ENCODE assay signal across 19 cellular contexts in genomic region chr17:17264430-17264829, GRCh38. TPM values are rescaled to one million over a fixed set of nuclear protein-coding genes. Genes with fewer than 3 reads are reported as not detected.
A peak's percentile ranks its signal among the peaks of the same experiment; 100 is the strongest.
DNase-seq lines count a peak whose midpoint lies in the region; ATAC-seq and TF ChIP-seq lines count a peak whose summit lies in the region.
"Had no signal": no experiment of that assay in that cellular context is flagged by ENCODE, and none has a peak within 500 bp of the region (broad histone marks: within the 10 kb centered on the region; RNA-seq: fewer than 3 reads in every experiment).

No MANE protein-coding gene starts in this region.

- POLR2A ChIA-PET in HEK293 (lab: Yijun Ruan, JAX), result interaction anchor here (0.6 to 1.5 kb wide), 2 partner anchors 9 to 16 kb away, joined by 3 to 4 read pairs; partner anchors contain the start of gene COPS3

- no peaks in the 10 kb centered on the region for H3K9me3 ChIP-seq in HEK293 (ENCODE audit: control insufficient read depth, insufficient read depth, low read depth, low read length)
- H3K9me3 ChIP-seq: BLaER1 had no signal

- H3K27ac ChIP-seq in HEK293 (ENCODE audit: extremely low read depth, low read depth, low read length), result no peak overlapping the region; the same call in 1 of the 2 replicates
- H3K27ac ChIP-seq: BLaER1 had no signal

- CTCF ChIA-PET in HEK293 (lab: Yijun Ruan, JAX), result interaction anchor here (0.5 to 0.8 kb wide), 3 partner anchors 9 to 769 kb away, joined by 3 to 4 read pairs (median 3); partner anchors contain the start of gene COPS3

- DNase-seq in NCI-H2107 treated with DMSO at 0.1 percent for 48 hours (lab: John Stamatoyannopoulos, UW; ENCODE audit: unreplicated experiment) (peak; percentile 12), NCI-H2107 (lab: John Stamatoyannopoulos, UW) (no peak), NCI-H510A (lab: John Stamatoyannopoulos, UW) (peak; percentile 14), mesenteric fat pad (ENCODE audit: low spot score) (peak; percentile 8), kidney glomerular epithelial cell (lab: John Stamatoyannopoulos, UW) (no peak)
- no peak for DNase-seq in activated CD8-positive, alpha-beta memory T cell treated with anti-CD3 and anti-CD28 coated beads for 24 hours
- DNase-seq: CD8-positive, alpha-beta T cell; GDM1; HFFc6; KG1; NCI-H1436; NCI-H2171 treated with DMSO at 0.1 percent for 48 hours; NK-92 treated with Interleukin-12 subunit alpha and Interleukin-12 subunit beta, amount 100 ng/mL, for 24 hours; SIG-M5 had no signal

- no peak for ATAC-seq in GM19467 (IDR thresholded peaks at IDR 0.05; ENCODE audit: unreplicated experiment)
- ATAC-seq: CD8-positive, alpha-beta T cell had no signal

- TF ChIP-seq CTCF in HEK293 (tag by site-specific recombination; IDR thresholded peaks at IDR 0.05), result no peak

- no peak overlapping the region for H3K4me3 ChIP-seq in HEK293 (ENCODE audit: low read depth, low read length)
- H3K4me3 ChIP-seq: BLaER1 had no signal

- peaks cover 91 to 92% of the 10 kb centered on the region in 2 experiments for H3K36me3 ChIP-seq in HEK293 (ENCODE audit: control insufficient read depth in 2 of 2, insufficient read depth in 1 of 2, low read length in 2 of 2)

- H3K4me1 ChIP-seq in HEK293 (ENCODE audit: control insufficient read depth, insufficient read depth, low read length), result no peaks in the 10 kb centered on the region
- H3K4me1 ChIP-seq: BLaER1 had no signal

TF ChIP-seq in HEK293, 187 proteins besides CTCF, POLR2A, EP300 and RAD21:
- peak; percentile 29; the same call in 1 of the 2 replicates for TF ChIP-seq ZBTB17 (tag by site-specific recombination; IDR thresholded peaks at IDR 0.05)
- TF ChIP-seq KLF17 (tag by site-specific recombination; IDR thresholded peaks at IDR 0.05), result no peak

RNA-seq across cellular contexts. Expression of gene COPS3, which starts 16.6 kb away (rescaled TPM):
- 47.5 TPM for total RNA-seq in mesenteric fat pad

RNA-seq across cellular contexts. Expression of gene FLCN, which starts 27.5 kb away (rescaled TPM):
- total RNA-seq in mesenteric fat pad, result 40.0 TPM

RNA-seq across cellular contexts. Expression of gene NT5M, which starts 38.7 kb away (rescaled TPM):
- total RNA-seq in mesenteric fat pad, result 2.1 TPM

RNA-seq across cellular contexts. Expression of gene PLD6, which starts 58.3 kb away (rescaled TPM):
- total RNA-seq in mesenteric fat pad, result 12.4 TPM
- total RNA-seq: M059J, OCI-LY7 had no signal

Comparison
In these comparisons a context has a peak if more than half of its experiments do, and no peak if none do; other contexts are left out.
1. DNase-seq: peak in NCI-H2107 treated with DMSO at 0.1 percent for 48 hours (single experiment), NCI-H510A (single experiment) and mesenteric fat pad (single experiment); none in NCI-H2107 (single experiment), activated CD8-positive, alpha-beta memory T cell treated with anti-CD3 and anti-CD28 coated beads for 24 hours (single experiment) and kidney glomerular epithelial cell (single experiment).